Comparison of ENCODE assay signal across 29 cellular contexts in genomic region chr5:42642006-42642405, GRCh38.
"Had no signal": no experiment of that assay in that cellular context is flagged by ENCODE, and none has a peak within 500 bp of the region (broad histone marks: within the 10 kb centered on the region; RNA-seq: fewer than 3 reads in every experiment).

No MANE protein-coding gene starts in this region.

- H3K27ac Mint-ChIP-seq: activated CD4-positive, alpha-beta memory T cell treated with anti-CD3 and anti-CD28 coated beads, Interleukin-2, amount 10 ng/mL, durations not matched to agents 7 days and 5 days; activated naive CD8-positive, alpha-beta T cell treated with anti-CD3 and anti-CD28 coated beads for 36 hours; activated T-cell treated with anti-CD3 and anti-CD28 coated beads, Interleukin-2, amount 50 U/mL, for 72 hours; activated T-helper 17 cell treated with anti-CD3 and anti-CD28 coated beads, Interleukin-2, amount 50 U/mL, for 72 hours had no signal

- H3K36me3 Mint-ChIP-seq: activated naive CD8-positive, alpha-beta T cell treated with anti-CD3 and anti-CD28 coated beads for 36 hours had no signal

- ATAC-seq: activated T-cell treated with anti-CD3 and anti-CD28 coated beads, Interleukin-2, amount 50 U/mL, for 72 hours; activated T-helper 17 cell treated with anti-CD3 and anti-CD28 coated beads, Interleukin-2, amount 50 U/mL, for 72 hours had no signal

- H3K9me3 Mint-ChIP-seq: activated CD4-positive, alpha-beta memory T cell treated with anti-CD3 and anti-CD28 coated beads, Interleukin-2, amount 10 ng/mL, durations not matched to agents 7 days and 5 days; activated naive CD8-positive, alpha-beta T cell treated with anti-CD3 and anti-CD28 coated beads for 36 hours; activated T-cell treated with anti-CD3 and anti-CD28 coated beads, Interleukin-2, amount 50 U/mL, for 72 hours; activated T-helper 17 cell treated with anti-CD3 and anti-CD28 coated beads, Interleukin-2, amount 50 U/mL, for 72 hours had no signal

- DNase-seq: activated CD4-positive, alpha-beta memory T cell treated with anti-CD3 and anti-CD28 coated beads, Interleukin-2, amount 10 ng/mL, durations not matched to agents 7 days and 5 days; activated CD4-positive, alpha-beta T cell treated with anti-CD3 and anti-CD28 coated beads for 1 hour; activated CD4-positive, alpha-beta T cell treated with anti-CD3 and anti-CD28 coated beads for 48 hours; activated CD4-positive, CD25-positive, alpha-beta regulatory T cell; activated CD8-positive, alpha-beta memory T cell treated with anti-CD3 and anti-CD28 coated beads for 24 hours; activated effector memory CD4-positive, alpha-beta T cell treated with anti-CD3 and anti-CD28 coated beads, Interleukin-2, amount 50 U/mL, for 16 hours; activated naive CD4-positive, alpha-beta T cell; activated naive CD4-positive, alpha-beta T cell treated with anti-CD3 and anti-CD28 coated beads, Interleukin-2, amount 50 U/mL, for 16 hours; activated naive CD8-positive, alpha-beta T cell treated with anti-CD3 and anti-CD28 coated beads for 36 hours; activated T-cell treated with anti-CD3 and anti-CD28 coated beads, Interleukin-2, amount 50 U/mL, for 1 hour; activated T-cell treated with anti-CD3 and anti-CD28 coated beads, Interleukin-2, amount 50 U/mL, for 72 hours; amniotic stem cell; aorta; Karpas-422; KBM-7; NCI-H1092; NCI-H1436 treated with DMSO at 0.1 percent for 48 hours; NCI-H1694 treated with DMSO at 0.1 percent for 48 hours; NCI-H2029; NCI-H345; NCI-H526; NCI-H748 treated with DMSO at 0.1 percent for 48 hours; NK-92 treated with Interleukin-12 subunit alpha and Interleukin-12 subunit beta, amount 100 ng/mL, for 24 hours; PC-9; Right ventricle myocardium superior; WERI-Rb-1 had no signal

- H3K27ac ChIP-seq: PC-9, RWPE1, WERI-Rb-1 had no signal

- H3K4me1 Mint-ChIP-seq: activated CD4-positive, alpha-beta memory T cell treated with anti-CD3 and anti-CD28 coated beads, Interleukin-2, amount 10 ng/mL, durations not matched to agents 7 days and 5 days; activated naive CD8-positive, alpha-beta T cell treated with anti-CD3 and anti-CD28 coated beads for 36 hours; activated T-helper 17 cell treated with anti-CD3 and anti-CD28 coated beads, Interleukin-2, amount 50 U/mL, for 72 hours had no signal

- H3K9me3 ChIP-seq: MG63 had no signal

- H3K4me3 ChIP-seq: MG63, PC-9 had no signal

- H3K4me3 Mint-ChIP-seq: activated CD4-positive, alpha-beta memory T cell treated with anti-CD3 and anti-CD28 coated beads, Interleukin-2, amount 10 ng/mL, durations not matched to agents 7 days and 5 days; activated naive CD8-positive, alpha-beta T cell treated with anti-CD3 and anti-CD28 coated beads for 36 hours; activated T-cell treated with anti-CD3 and anti-CD28 coated beads, Interleukin-2, amount 50 U/mL, for 72 hours; activated T-helper 17 cell treated with anti-CD3 and anti-CD28 coated beads, Interleukin-2, amount 50 U/mL, for 72 hours had no signal

- H3K36me3 ChIP-seq: MG63, WERI-Rb-1 had no signal
